10 cellular contexts compared by ENCODE assay signal in genomic region chr6:148507774-148508173, GRCh38.
DNase-seq lines count a peak whose midpoint lies in the region; ATAC-seq and TF ChIP-seq lines count a peak whose summit lies in the region.
"Had no signal": no experiment of that assay in that cellular context is flagged by ENCODE, and none has a peak within 500 bp of the region (broad histone marks: within the 10 kb centered on the region; RNA-seq: fewer than 3 reads in every experiment).

No MANE protein-coding gene starts in this region.

- H3K36me3 ChIP-seq in WERI-Rb-1: no peaks in the 10 kb centered on the region

- no peaks in the 10 kb centered on the region for H3K79me2 ChIP-seq in H9 (ENCODE audit: insufficient read depth, low read length)

- no peak overlapping the region for H2AK5ac ChIP-seq in H9 (ENCODE audit: insufficient read length, low read length)

- H3K4me3 Mint-ChIP-seq in H9: no peak overlapping the region
- H3K4me3 Mint-ChIP-seq: activated CD4-positive, alpha-beta memory T cell treated with anti-CD3 and anti-CD28 coated beads, Interleukin-2, amount 10 ng/mL, durations not matched to agents 7 days and 5 days; CD4-positive, CD25-positive, alpha-beta regulatory T cell had no signal

- no peak overlapping the region for H3K4ac ChIP-seq in H9 (ENCODE audit: low read depth, low read length)

- H3K14ac ChIP-seq in H9 (ENCODE audit: insufficient read depth, low read length): no peak overlapping the region

- TF ChIP-seq CTCF in H9 (conservative IDR thresholded peaks at IDR 0.05) (no peak), WERI-Rb-1 (IDR thresholded peaks at IDR 0.05; ENCODE audit: low read depth, low read length) (no peak)

- peaks cover 21 to 29% of the 10 kb centered on the region in 2 experiments for H3K4me1 Mint-ChIP-seq in H9
- H3K4me1 Mint-ChIP-seq: activated CD4-positive, alpha-beta memory T cell treated with anti-CD3 and anti-CD28 coated beads, Interleukin-2, amount 10 ng/mL, durations not matched to agents 7 days and 5 days; CD4-positive, CD25-positive, alpha-beta regulatory T cell had no signal

- no peak overlapping the region for H2BK15ac ChIP-seq in H9 (ENCODE audit: low read depth, low read length)

- H3K4me1 ChIP-seq in H9 (ENCODE audit: insufficient read depth, low read length): peaks cover 6% of the 10 kb centered on the region; the same call in 1 of the 2 replicates

- H3K4me2 ChIP-seq in H9 (ENCODE audit: insufficient read depth, insufficient read length, low read length): no peak overlapping the region

- no peak overlapping the region for H2BK20ac ChIP-seq in H9 (ENCODE audit: low read depth, low read length, poor library complexity, severe bottlenecking)

- WGBS in H9 (ENCODE audit: extremely low coverage, insufficient read length, low lambda C conversion rate): no CpG with 5 or more reads among the region's 5 CpGs

- H4K20me1 ChIP-seq in H9 (ENCODE audit: control insufficient read depth, insufficient read depth, insufficient read length): no peaks in the 10 kb centered on the region

- H3K9me3 ChIP-seq in H9 (ENCODE audit: control insufficient read depth, low read depth, low read length) (no peaks in the 10 kb centered on the region), WERI-Rb-1 (ENCODE audit: severe bottlenecking) (no peaks in the 10 kb centered on the region)

- H2BK120ac ChIP-seq in H9 (ENCODE audit: low read depth, low read length, poor library complexity, severe bottlenecking): no peak overlapping the region

- H4K5ac ChIP-seq in H9 (ENCODE audit: insufficient read length, low read depth, low read length): no peak overlapping the region

- H3K23me2 ChIP-seq in H9 (ENCODE audit: insufficient read length, low read depth, low read length, poor library complexity, severe bottlenecking): no peaks in the 10 kb centered on the region

- ATAC-seq in GM19452 (IDR thresholded peaks at IDR 0.05; ENCODE audit: unreplicated experiment): no peak

- H2AFZ ChIP-seq in H9 (ENCODE audit: low read length): no peak overlapping the region

- no peaks in the 10 kb centered on the region for H3K27me3 Mint-ChIP-seq in H9 (ENCODE audit: low read depth)

- H2BK12ac ChIP-seq in H9 (ENCODE audit: insufficient read length, low read depth, low read length): no peak overlapping the region

- peaks cover 0 to 2% (median 0%) of the 10 kb centered on the region in 3 experiments; a peak in 3 of 7 replicates for H3K36me3 Mint-ChIP-seq in H9 (ENCODE audit: insufficient read depth in 1 of 3, low read depth in 3 of 3)
- H3K36me3 Mint-ChIP-seq: CD4-positive, CD25-positive, alpha-beta regulatory T cell had no signal

- H3T11ph ChIP-seq in H9 (ENCODE audit: low read length): no peak overlapping the region

- no peak for DNase-seq in H9
- no peak for DNase-seq in caudate nucleus (lab: John Stamatoyannopoulos, UW)
- DNase-seq in WERI-Rb-1: no peak
- DNase-seq in activated T-cell treated with anti-CD3 and anti-CD28 coated beads, Interleukin-2, amount 50 U/mL, for 1 hour: no peak
- no peak for DNase-seq in NCI-H128 (lab: John Stamatoyannopoulos, UW; ENCODE audit: unreplicated experiment)
- DNase-seq: activated CD4-positive, alpha-beta memory T cell treated with anti-CD3 and anti-CD28 coated beads, Interleukin-2, amount 10 ng/mL, durations not matched to agents 7 days and 5 days; CD4-positive, CD25-positive, alpha-beta regulatory T cell had no signal

- H4K91ac ChIP-seq in H9 (ENCODE audit: insufficient read length, low read depth, low read length): no peak overlapping the region

- no peaks in the 10 kb centered on the region for H3K9me3 Mint-ChIP-seq in H9
- H3K9me3 Mint-ChIP-seq: activated CD4-positive, alpha-beta memory T cell treated with anti-CD3 and anti-CD28 coated beads, Interleukin-2, amount 10 ng/mL, durations not matched to agents 7 days and 5 days had no signal

- H3K27ac Mint-ChIP-seq in H9: 0 out of 7 replicates have a peak overlapping the region, but pooled peaks of 2 of the 3 experiments have one; percentile 5 to 18
- H3K27ac Mint-ChIP-seq: activated CD4-positive, alpha-beta memory T cell treated with anti-CD3 and anti-CD28 coated beads, Interleukin-2, amount 10 ng/mL, durations not matched to agents 7 days and 5 days; CD4-positive, CD25-positive, alpha-beta regulatory T cell had no signal

- H3K27me3 ChIP-seq in H9 (ENCODE audit: insufficient read depth, low read length) (no peaks in the 10 kb centered on the region), layer of hippocampus (ENCODE audit: control insufficient read depth, insufficient read depth, low read length) (no peaks in the 10 kb centered on the region), WERI-Rb-1 (ENCODE audit: insufficient read depth, low read depth, severe bottlenecking) (no peaks in the 10 kb centered on the region)

- H4K8ac ChIP-seq in H9 (replicated peaks; ENCODE audit: insufficient read length, low read depth, low read length): no peak overlapping the region

- no peak overlapping the region for H2BK5ac ChIP-seq in H9 (ENCODE audit: insufficient read length, low read length)

- H3K56ac ChIP-seq in H9 (ENCODE audit: insufficient read length, low read depth, low read length): no peak overlapping the region

- H3K79me1 ChIP-seq in H9 (ENCODE audit: insufficient read depth, low read depth, low read length, poor library complexity, severe bottlenecking): no peaks in the 10 kb centered on the region

- H3K18ac ChIP-seq in H9 (ENCODE audit: insufficient read length, low read depth, low read length): no peak overlapping the region

- H3K9ac ChIP-seq in H9 (ENCODE audit: extremely low read depth, insufficient read length, low read length): no peak overlapping the region

- H3K4me3 ChIP-seq in skin epidermis (no peak overlapping the region), WERI-Rb-1 (ENCODE audit: low read depth, low read length) (no peak overlapping the region)

- H3K23ac ChIP-seq in H9 (ENCODE audit: insufficient read length, low read depth, low read length): no peak overlapping the region

- H3K27ac ChIP-seq in H9 (ENCODE audit: insufficient read length, low read depth, low read length) (no peak overlapping the region), caudate nucleus (ENCODE audit: low read depth, low read length) (peak overlapping the region; percentile 86), layer of hippocampus (ENCODE audit: low read depth, low read length) (peak overlapping the region; percentile 86), skin epidermis (peak overlapping the region in 18 of 21 experiments; percentile 1 to 91 (median 80)), WERI-Rb-1 (no peak overlapping the region)

Comparison
In these comparisons a context has a peak if more than half of its experiments do, and no peak if none do; other contexts are left out.
1. H3K27ac ChIP-seq: peak in caudate nucleus (single experiment), layer of hippocampus (single experiment) and skin epidermis (18 of 21); none in H9 (single experiment) and WERI-Rb-1 (single experiment).